Comparison of ENCODE assay signal across 18 cellular contexts in genomic region chr13:112759053-112759452, GRCh38.
DNase-seq lines count a peak whose midpoint lies in the region; ATAC-seq, FAIRE-seq and TF ChIP-seq lines count a peak whose summit lies in the region.
"Had no signal": no experiment of that assay in that cellular context is flagged by ENCODE, and none has a peak within 500 bp of the region (broad histone marks: within the 10 kb centered on the region; RNA-seq: fewer than 3 reads in every experiment).

No MANE protein-coding gene starts in this region.

- H3K9me3 ChIP-seq in neutrophil (no peaks in the 10 kb centered on the region), PC-9 (ENCODE audit: insufficient read depth, low read depth) (no peaks in the 10 kb centered on the region)
- H3K9me3 ChIP-seq: SJCRH30 had no signal

- H3K4me3 ChIP-seq in GM23338 (no peak overlapping the region), neutrophil (ENCODE audit: low read depth in 1 of 2, low read length in 1 of 2) (no peak overlapping the region), PC-9 (no peak overlapping the region)
- H3K4me3 ChIP-seq: HAP-1, SJCRH30 had no signal

- H3K9me2 ChIP-seq in GM23338 (ENCODE audit: insufficient read depth) (no peaks in the 10 kb centered on the region), PC-9 (ENCODE audit: insufficient read depth) (no peaks in the 10 kb centered on the region)

- BruUV-seq in PC-9 (replicated peaks; lab: Mats Ljungman, UMichigan): no TSS peak

- no peak overlapping the region for H3K4me3 Mint-ChIP-seq in GM23338
- no peak overlapping the region for H3K4me3 Mint-ChIP-seq in effector memory CD8-positive, alpha-beta T cell
- H3K4me3 Mint-ChIP-seq: IgD-negative memory B cell had no signal

- no peaks in the 10 kb centered on the region; the same call in 1 of the 3 replicates for H3K36me3 Mint-ChIP-seq in GM23338 (ENCODE audit: low read depth)
- H3K36me3 Mint-ChIP-seq in effector memory CD8-positive, alpha-beta T cell (ENCODE audit: insufficient read depth): peaks cover 4% of the 10 kb centered on the region

- peaks cover 10% of the 10 kb centered on the region; the same call in 1 of the 2 replicates for H3K4me1 ChIP-seq in GM23338 (ENCODE audit: insufficient read depth)
- peaks cover 26 to 30% of the 10 kb centered on the region in 2 experiments for H3K4me1 ChIP-seq in neutrophil (ENCODE audit: control insufficient read depth in 1 of 2, insufficient read depth in 1 of 2, low read depth in 1 of 2, low read length in 1 of 2)
- peaks cover 35% of the 10 kb centered on the region for H3K4me1 ChIP-seq in PC-9 (replicated peaks; ENCODE audit: insufficient read depth)
- H3K4me1 ChIP-seq: HAP-1, SJCRH30 had no signal

- no peak for DNase-seq in GM23338 (ENCODE audit: low spot score)
- DNase-seq in RCC 7860 (ENCODE audit: low spot score): peak; percentile 23
- peak; percentile 55 for DNase-seq in glomerular visceral epithelial cell (ENCODE audit: extremely low spot score)
- no peak for DNase-seq in effector memory CD8-positive, alpha-beta T cell
- no peak for DNase-seq in SW 1271 (lab: John Stamatoyannopoulos, UW)
- DNase-seq in PC-9: no peak
- DNase-seq: DMS 273 treated with DMSO at 0.1 percent for 48 hours; MV-4-11; NCI-H1436 treated with DMSO at 0.1 percent for 48 hours; NCI-H2029 treated with DMSO at 0.1 percent for 48 hours; NCI-H2171 treated with DMSO at 0.1 percent for 48 hours; NCI-H446 treated with DMSO at 0.1 percent for 48 hours; NK-92 treated with Interleukin-12 subunit alpha and Interleukin-12 subunit beta, amount 100 ng/mL, for 24 hours; SJCRH30 had no signal

- no peak for FAIRE-seq in RCC 7860 (lab: Jason Lieb, UNC)

- peaks cover 9% of the 10 kb centered on the region for H3K27me3 Mint-ChIP-seq in GM23338 (ENCODE audit: insufficient read depth, low read depth, poor library complexity)
- H3K27me3 Mint-ChIP-seq in effector memory CD8-positive, alpha-beta T cell: no peaks in the 10 kb centered on the region
- H3K27me3 Mint-ChIP-seq: IgD-negative memory B cell had no signal

- CTCF ChIA-PET in PC-9 (lab: Charles Lee): no interaction called here

- no peaks in the 10 kb centered on the region for H3K9me3 Mint-ChIP-seq in GM23338
- no peaks in the 10 kb centered on the region for H3K9me3 Mint-ChIP-seq in effector memory CD8-positive, alpha-beta T cell
- H3K9me3 Mint-ChIP-seq: IgD-negative memory B cell had no signal

- H3K27me3 ChIP-seq in GM23338 (ENCODE audit: insufficient read depth) (no peaks in the 10 kb centered on the region), neutrophil (no peaks in the 10 kb centered on the region), PC-9 (ENCODE audit: insufficient read depth, low read depth) (no peaks in the 10 kb centered on the region)
- H3K27me3 ChIP-seq: SJCRH30 had no signal

- peaks cover 54% of the 10 kb centered on the region for H3K4me1 Mint-ChIP-seq in GM23338
- H3K4me1 Mint-ChIP-seq in effector memory CD8-positive, alpha-beta T cell (ENCODE audit: low read depth in 2 of 2): peaks cover 0 to 9% of the 10 kb centered on the region in 2 donors

- TF ChIP-seq CTCF in GM23338 (conservative IDR thresholded peaks at IDR 0.05; ENCODE audit: low read depth in 2 of 2) (no peak), neutrophil (IDR thresholded peaks at IDR 0.05) (no peak), PC-9 (conservative IDR thresholded peaks at IDR 0.05) (no peak)

- peak; percentile 11; the same call in 2 of the 3 replicates for ATAC-seq in GM23338
- ATAC-seq in effector memory CD8-positive, alpha-beta T cell (replicated peaks): no peak

- H3K79me2 ChIP-seq in GM23338 (replicated peaks; ENCODE audit: insufficient read depth): peaks cover 55% of the 10 kb centered on the region
- peaks cover 37% of the 10 kb centered on the region for H3K79me2 ChIP-seq in PC-9 (ENCODE audit: low read depth)

- H3F3A ChIP-seq in GM23338 (replicated peaks; ENCODE audit: low read depth) (no peaks in the 10 kb centered on the region), PC-9 (ENCODE audit: insufficient read depth, low read depth) (peaks cover 9% of the 10 kb centered on the region; the same call in 1 of the 2 replicates)

- H2AFZ ChIP-seq in GM23338 (no peak overlapping the region), PC-9 (no peak overlapping the region)

- H4K20me1 ChIP-seq in GM23338 (replicated peaks; ENCODE audit: insufficient read depth): no peaks in the 10 kb centered on the region; the same call in 1 of the 2 replicates
- H4K20me1 ChIP-seq in PC-9 (ENCODE audit: insufficient read depth): peaks cover 19% of the 10 kb centered on the region; the same call in 1 of the 2 replicates

- H3K27ac ChIP-seq in GM23338 (ENCODE audit: low read depth): no peak overlapping the region
- peak overlapping the region; percentile 44 for H3K27ac ChIP-seq in neutrophil
- no peak overlapping the region for H3K27ac ChIP-seq in PC-9
- H3K27ac ChIP-seq: RWPE1, SJCRH30 had no signal

- H3K36me3 ChIP-seq in GM23338 (ENCODE audit: insufficient read depth) (no peaks in the 10 kb centered on the region), neutrophil (peaks cover 43% of the 10 kb centered on the region), PC-9 (ENCODE audit: low read depth) (no peaks in the 10 kb centered on the region)
- H3K36me3 ChIP-seq: HAP-1, SJCRH30 had no signal

- intact Hi-C loops in PC-9 (cut with micrococcal nuclease; ENCODE audit: unreplicated experiment): no loop called here

- H3K4me2 ChIP-seq in GM23338 (no peak overlapping the region), PC-9 (no peak overlapping the region)

- POLR2A ChIA-PET in PC-9 (lab: Charles Lee; ENCODE audit: unreplicated experiment): no interaction called here

- no peak overlapping the region for H3K27ac Mint-ChIP-seq in GM23338
- H3K27ac Mint-ChIP-seq in effector memory CD8-positive, alpha-beta T cell: peak overlapping the region in 1 of 2 donors; percentile 35
- H3K27ac Mint-ChIP-seq: IgD-negative memory B cell had no signal

TF ChIP-seq in GM23338, 12 proteins besides CTCF, POLR2A, EP300 and RAD21 (continues in another document):
- TF ChIP-seq ZNF114 (CRISPR knock-in tag; IDR thresholded peaks at IDR 0.05) (no peak), POLR2AphosphoS5 (IDR thresholded peaks at IDR 0.05; ENCODE audit: low read depth) (no peak), CREB1 (CRISPR knock-in tag; IDR thresholded peaks at IDR 0.05; ENCODE audit: low read depth) (no peak), ZNF462 (CRISPR knock-in tag; IDR thresholded peaks at IDR 0.05) (no peak), EZH2 (IDR thresholded peaks at IDR 0.05; ENCODE audit: low read depth, unreplicated experiment) (no peak)

Comparison
In these comparisons a context has a peak if more than half of its experiments do, and no peak if none do; other contexts are left out.
1. DNase-seq: peak in RCC 7860 (single experiment) and glomerular visceral epithelial cell (single experiment); none in GM23338 (single experiment), effector memory CD8-positive, alpha-beta T cell (0 of 3), SW 1271 (0 of 2) and PC-9 (0 of 2).